In genomic region chr2:44778671-44779476, GRCh38 we compare ENCODE assay signal across 9 cellular contexts.
DNase-seq lines count a peak whose midpoint lies in the region; ATAC-seq and TF ChIP-seq lines count a peak whose summit lies in the region.
"Had no signal": no experiment of that assay in that cellular context is flagged by ENCODE, and none has a peak within 500 bp of the region (broad histone marks: within the 10 kb centered on the region; RNA-seq: fewer than 3 reads in every experiment).

No MANE protein-coding gene starts in this region.

- H3K36me3 Mint-ChIP-seq in CD14-positive monocyte, result peaks cover 0 to 1% of the 10 kb centered on the region in 2 donors
- peaks cover 3% of the 10 kb centered on the region for H3K36me3 Mint-ChIP-seq in brain

- H3K4me3 Mint-ChIP-seq in CD14-positive monocyte (peak overlapping the region; percentile 65 to 90), brain (peak overlapping the region in 3 of 5 experiments; percentile 55 to 72 (median 65))
- H3K4me3 Mint-ChIP-seq: T-helper 1 cell treated with Interleukin-12 subunit alpha and Interleukin-12 subunit beta and Interleukin-4 antibody, amounts not matched to agents 30 μg/mL and 1 μg/mL, for 36 hours had no signal

- DNase-seq in CD14-positive monocyte (ENCODE audit: low spot score), result peak; percentile 52
- no peak for DNase-seq in stimulated activated CD4-positive, alpha-beta T cell treated with anti-CD3 and anti-CD28 coated beads, Interleukin-12 subunit alpha, Interleukin-12 subunit beta, amount 100 ng/mL, for 4 hours
- no peak for DNase-seq in head of caudate nucleus
- DNase-seq in aorta, result no peak
- no peak for DNase-seq in DMS114 treated with DMSO at 0.1 percent for 48 hours (lab: John Stamatoyannopoulos, UW; ENCODE audit: unreplicated experiment)

- H3K4me1 Mint-ChIP-seq in CD14-positive monocyte (peaks cover 23% of the 10 kb centered on the region), brain (peaks cover 53% of the 10 kb centered on the region)

- H3K36me3 ChIP-seq in aorta (ENCODE audit: control insufficient read depth in 1 of 2, insufficient read depth in 2 of 2, low read length in 1 of 2), result no peaks in the 10 kb centered on the region

- WGBS in aorta, 2 donors, result 84 to 86% methylated on average over 20 of the region's 20 CpGs

- peak overlapping the region in 2 of 7 donors; percentile 71 to 82 for H3K27ac Mint-ChIP-seq in CD14-positive monocyte
- H3K27ac Mint-ChIP-seq in brain, result peak overlapping the region in 1 of 5 experiments; percentile 35
- H3K27ac Mint-ChIP-seq: T-helper 1 cell treated with Interleukin-12 subunit alpha and Interleukin-12 subunit beta and Interleukin-4 antibody, amounts not matched to agents 30 μg/mL and 1 μg/mL, for 36 hours had no signal

- H3K27ac ChIP-seq in aorta (ENCODE audit: low read depth in 1 of 2, low read length in 2 of 2), result no peak overlapping the region

- H3K27me3 ChIP-seq in aorta (ENCODE audit: control insufficient read depth in 1 of 2, insufficient read depth in 2 of 2, low read length in 1 of 2), result no peaks in the 10 kb centered on the region

- no peak overlapping the region for H3K4me3 ChIP-seq in aorta (ENCODE audit: low read length in 2 of 2)

- H3K27me3 Mint-ChIP-seq in CD14-positive monocyte (ENCODE audit: low read depth in 3 of 3), result peaks cover 8 to 33% (median 16%) of the 10 kb centered on the region in 3 donors
- peaks cover 23% of the 10 kb centered on the region for H3K27me3 Mint-ChIP-seq in brain

- TF ChIP-seq CTCF in CD14-positive monocyte (IDR thresholded peaks at IDR 0.05), result peak; percentile 12
- TF ChIP-seq CTCF in brain (conservative IDR thresholded peaks at IDR 0.05), result no peak

- ATAC-seq in GM19463 (IDR thresholded peaks at IDR 0.05; ENCODE audit: unreplicated experiment) (peak; percentile 92), HG03342 (IDR thresholded peaks at IDR 0.05; ENCODE audit: unreplicated experiment) (peak; percentile 97), aorta (ENCODE audit: low FRiP score) (no peak)

- no peaks in the 10 kb centered on the region for H3K4me1 ChIP-seq in aorta (ENCODE audit: control insufficient read depth in 1 of 2, insufficient read depth in 2 of 2, low read length in 2 of 2)

- H3K9me3 Mint-ChIP-seq in CD14-positive monocyte (peaks cover 0 to 11% (median 2%) of the 10 kb centered on the region in 7 donors), brain (peaks cover 8 to 29% (median 18%) of the 10 kb centered on the region in 5 experiments)
- H3K9me3 Mint-ChIP-seq: T-helper 1 cell treated with Interleukin-12 subunit alpha and Interleukin-12 subunit beta and Interleukin-4 antibody, amounts not matched to agents 30 μg/mL and 1 μg/mL, for 36 hours had no signal

- H3K9me3 ChIP-seq in aorta (ENCODE audit: control insufficient read depth, low read length), result peaks cover 5% of the 10 kb centered on the region

- intact Hi-C loops in CD14-positive monocyte (cut with micrococcal nuclease), result no loop called here
- intact Hi-C loops in head of caudate nucleus (cut with DNase I), result no loop called here
- intact Hi-C loops in aorta (cut with DNase I), result no loop called here
